13 cellular contexts compared by ENCODE assay signal in the genomic region with DNA sequence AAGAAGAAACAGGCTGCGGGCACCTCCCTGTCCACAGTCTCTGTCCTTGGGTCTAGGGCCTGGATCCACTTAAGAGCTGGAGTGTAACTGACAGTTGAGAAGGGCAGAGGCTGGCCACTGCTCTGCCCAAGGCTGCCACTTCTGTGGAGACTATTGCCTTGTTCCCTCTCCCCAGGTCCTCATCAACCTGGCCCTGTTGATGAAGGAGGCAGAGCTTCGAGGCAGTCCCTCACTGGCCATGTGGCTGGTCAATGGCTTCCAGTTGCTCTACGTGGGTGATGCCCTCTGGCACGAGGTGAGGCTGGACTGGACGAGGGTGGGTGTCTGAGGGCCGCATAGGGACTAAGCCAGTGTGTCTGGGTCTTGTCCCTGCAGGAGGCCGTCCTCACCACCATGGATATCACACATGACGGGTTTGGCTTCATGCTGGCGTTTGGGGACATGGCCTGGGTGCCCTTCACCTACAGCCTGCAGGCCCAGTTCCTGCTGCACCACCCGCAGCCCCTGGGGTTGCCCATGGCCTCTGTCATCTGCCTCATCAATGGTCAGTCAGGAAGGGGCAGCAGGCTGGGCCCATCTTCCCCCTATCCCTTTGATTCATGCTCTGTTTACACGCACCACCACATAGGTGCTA. TPM values are rescaled to one million over a fixed set of nuclear protein-coding genes. Genes with fewer than 3 reads are reported as not detected.
DNase-seq lines count a peak whose midpoint lies in the region; ATAC-seq lines count a peak whose summit lies in the region.
"Had no signal": no experiment of that assay in that cellular context is flagged by ENCODE, and none has a peak within 500 bp of the region (broad histone marks: within the 10 kb centered on the region; RNA-seq: fewer than 3 reads in every experiment).

No MANE protein-coding gene starts in this region.

- H3K9me2 ChIP-seq in Karpas-422 (replicated peaks; ENCODE audit: insufficient read depth, low read length): no peaks in the 10 kb centered on the region

- no peak overlapping the region for H2AFZ ChIP-seq in Karpas-422 (ENCODE audit: low read length)

- H4K20me1 ChIP-seq in BLaER1 (peaks cover 50% of the 10 kb centered on the region), Karpas-422 (ENCODE audit: insufficient read depth, low read depth, low read length) (no peaks in the 10 kb centered on the region)

- no peak for DNase-seq in Karpas-422
- no peak for DNase-seq in effector memory CD4-positive, alpha-beta T cell
- no peak for DNase-seq in A172 (ENCODE audit: low spot score)
- no peak for DNase-seq in caudate nucleus (lab: John Stamatoyannopoulos, UW)
- DNase-seq: activated effector memory CD4-positive, alpha-beta T cell treated with anti-CD3 and anti-CD28 coated beads, Interleukin-2, amount 50 U/mL, for 16 hours; central memory CD4-positive, alpha-beta T cell; IMR-90; NCI-H1417 treated with DMSO at 0.1 percent for 48 hours; SW 1271 had no signal

- no peak for ATAC-seq in HG02852 (IDR thresholded peaks at IDR 0.05; ENCODE audit: unreplicated experiment)
- ATAC-seq: heart left ventricle, sciatic nerve had no signal

- H3K27ac ChIP-seq in BLaER1 (no peak overlapping the region), Karpas-422 (ENCODE audit: low read length) (no peak overlapping the region), caudate nucleus (ENCODE audit: low read depth, low read length) (no peak overlapping the region)
- H3K27ac ChIP-seq in effector memory CD4-positive, alpha-beta T cell (ENCODE audit: insufficient read depth, low read length, poor library complexity, severe bottlenecking): peak overlapping the region; percentile 18

- H3K4me2 ChIP-seq in BLaER1: 0 out of 2 replicates have a peak overlapping the region, but pooled peaks have one; percentile 100
- H3K4me2 ChIP-seq in Karpas-422 (ENCODE audit: low read depth, low read length, poor library complexity, severe bottlenecking): peak overlapping the region; percentile 86

- peaks cover 73% of the 10 kb centered on the region for H3K4me1 ChIP-seq in BLaER1
- H3K4me1 ChIP-seq in Karpas-422 (ENCODE audit: low read length): peaks cover 75% of the 10 kb centered on the region
- H3K4me1 ChIP-seq in effector memory CD4-positive, alpha-beta T cell (ENCODE audit: control insufficient read depth, insufficient read depth, low read length, poor library complexity, severe bottlenecking): peaks cover 50% of the 10 kb centered on the region

- H3K79me2 ChIP-seq in Karpas-422 (ENCODE audit: low read length): peaks cover 42% of the 10 kb centered on the region

- H3K9ac ChIP-seq in BLaER1 (no peak overlapping the region), Karpas-422 (ENCODE audit: low read length) (0 out of 2 replicates have a peak overlapping the region, but pooled peaks have one; percentile 95)

- no peaks in the 10 kb centered on the region for H3K27me3 ChIP-seq in BLaER1
- no peaks in the 10 kb centered on the region for H3K27me3 ChIP-seq in Karpas-422 (ENCODE audit: low read length)
- H3K27me3 ChIP-seq in effector memory CD4-positive, alpha-beta T cell (replicated peaks; ENCODE audit: control insufficient read depth, insufficient read depth, low read length, poor library complexity, severe bottlenecking): no peaks in the 10 kb centered on the region

- peaks cover 50% of the 10 kb centered on the region for H3K36me3 ChIP-seq in BLaER1
- H3K36me3 ChIP-seq in Karpas-422 (ENCODE audit: insufficient read depth, low read length): peaks cover 14% of the 10 kb centered on the region; the same call in 1 of the 2 replicates
- H3K36me3 ChIP-seq in effector memory CD4-positive, alpha-beta T cell (ENCODE audit: control insufficient read depth, insufficient read depth, low read length): peaks cover 25% of the 10 kb centered on the region

- H3K9me3 ChIP-seq in BLaER1 (no peaks in the 10 kb centered on the region), Karpas-422 (ENCODE audit: low read length) (no peaks in the 10 kb centered on the region)
- H3K9me3 ChIP-seq in effector memory CD4-positive, alpha-beta T cell (ENCODE audit: control insufficient read depth, low read length): no peaks in the 10 kb centered on the region
- H3K9me3 ChIP-seq: heart left ventricle had no signal

- H3K4me3 ChIP-seq in BLaER1 (no peak overlapping the region), Karpas-422 (ENCODE audit: low read length) (no peak overlapping the region)
- H3K4me3 ChIP-seq in effector memory CD4-positive, alpha-beta T cell (ENCODE audit: insufficient read depth, low read depth, low read length, poor library complexity, severe bottlenecking): no peak overlapping the region
- H3K4me3 ChIP-seq: heart left ventricle had no signal

RNA-seq across cellular contexts. Expression of a gene that starts 2.8 kb away (rescaled TPM):
- 11.3 and 18.0 TPM in 2 replicates for total RNA-seq in Karpas-422 (2014; rRNA removed; shearing (Covaris generic); ENCODE audit: low replicate concordance)
- total RNA-seq in A172 (2014; rRNA removed; shearing (Covaris generic)): 10.4 and 22.3 TPM in 2 replicates

RNA-seq across cellular contexts. Expression of a gene that starts 3.0 kb away (rescaled TPM):
- total RNA-seq in Karpas-422 (2014; rRNA removed; shearing (Covaris generic); ENCODE audit: low replicate concordance): 160 and 161 TPM in 2 replicates
- total RNA-seq in A172 (2014; rRNA removed; shearing (Covaris generic)): 1.9 and 8.5 TPM in 2 replicates

RNA-seq across cellular contexts. Expression of a gene that starts 7.3 kb away (rescaled TPM):
- total RNA-seq in Karpas-422 (2014; rRNA removed; shearing (Covaris generic); ENCODE audit: low replicate concordance): 662 and 1,340 TPM in 2 replicates
- 286 and 528 TPM in 2 replicates for total RNA-seq in A172 (2014; rRNA removed; shearing (Covaris generic))

RNA-seq across cellular contexts. Expression of a gene that starts 7.5 kb away (rescaled TPM):
- total RNA-seq in Karpas-422 (2014; rRNA removed; shearing (Covaris generic); ENCODE audit: low replicate concordance): 44.5 and 65.8 TPM in 2 replicates
- total RNA-seq in A172 (2014; rRNA removed; shearing (Covaris generic)): 52.8 and 82.4 TPM in 2 replicates

RNA-seq across cellular contexts. Expression of a gene that starts 18.6 kb away (rescaled TPM):
- total RNA-seq in Karpas-422 (2014; rRNA removed; shearing (Covaris generic); ENCODE audit: low replicate concordance): 78.9 and 193 TPM in 2 replicates
- total RNA-seq in A172 (2014; rRNA removed; shearing (Covaris generic)): 51.1 and 208 TPM in 2 replicates

Comparison
In these comparisons a context has a peak if more than half of its experiments do, and no peak if none do; other contexts are left out.
1. RNA of a gene that starts 3.0 kb away (total RNA-seq): 160 to 161 TPM in Karpas-422; 1.9 to 8.5 TPM in A172; every median in the first group is over 10 times any median in the second.